15 cellular contexts compared by ENCODE assay signal in the genomic region with DNA sequence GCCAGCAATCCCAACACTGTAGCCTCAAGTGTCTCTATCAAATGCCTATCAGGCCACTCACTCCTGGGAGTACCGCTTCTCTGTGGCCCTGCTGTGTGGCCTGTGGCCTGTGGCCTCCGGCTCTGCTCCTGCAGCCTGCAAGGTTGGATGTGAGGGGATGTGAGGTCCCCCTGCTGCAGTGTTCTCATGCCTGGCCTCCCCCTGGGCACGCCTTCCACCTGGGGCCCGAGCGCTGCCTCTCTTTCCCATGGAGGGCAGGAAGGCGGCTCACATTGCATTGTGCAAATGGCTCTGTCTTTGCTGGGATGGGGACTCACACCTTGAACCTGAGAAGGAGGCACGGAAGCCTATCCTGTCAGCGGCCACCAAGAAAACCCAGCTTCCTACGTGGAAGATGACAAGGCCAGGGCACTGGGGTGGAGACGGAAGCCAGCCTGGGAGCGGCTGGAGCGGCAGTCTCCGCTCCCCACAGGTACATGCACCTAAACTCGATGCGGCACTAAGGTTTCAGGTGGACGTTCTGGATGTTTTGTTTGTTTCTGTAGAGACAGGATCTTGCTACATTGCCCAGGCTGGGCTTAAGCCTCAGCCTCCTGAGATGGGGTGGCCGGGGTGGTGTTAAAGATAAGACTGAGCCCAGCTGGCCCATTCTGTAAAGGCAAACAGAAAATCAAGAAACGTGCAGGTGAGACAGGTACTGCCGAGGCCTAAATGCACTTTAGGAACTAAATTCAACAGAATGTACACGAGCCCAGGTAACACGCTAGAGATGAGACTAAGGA.
DNase-seq lines count a peak whose midpoint lies in the region; ATAC-seq, FAIRE-seq and TF ChIP-seq lines count a peak whose summit lies in the region.
"Had no signal": no experiment of that assay in that cellular context is flagged by ENCODE, and none has a peak within 500 bp of the region (broad histone marks: within the 10 kb centered on the region; RNA-seq: fewer than 3 reads in every experiment).

No MANE protein-coding gene starts in this region.

- peaks cover 11% of the 10 kb centered on the region for H3K36me3 ChIP-seq in CD4-positive, CD25-positive, alpha-beta regulatory T cell (ENCODE audit: control insufficient read depth, insufficient read depth, low read length)
- peaks cover 85% of the 10 kb centered on the region for H3K36me3 ChIP-seq in DND-41 (ENCODE audit: insufficient read depth, low read length)
- H3K36me3 ChIP-seq in kidney (ENCODE audit: control insufficient read depth in 1 of 2, insufficient read depth in 2 of 2, low read length in 2 of 2) = no peaks in the 10 kb centered on the region
- H3K36me3 ChIP-seq: gastroesophageal sphincter, pancreas, Peyer's patch had no signal

- H3K9ac ChIP-seq in DND-41 (ENCODE audit: low read depth, low read length) (no peak overlapping the region), kidney (ENCODE audit: low read length in 2 of 2) (no peak overlapping the region)

- peak overlapping the region; percentile 83 for H3K4me3 ChIP-seq in CD4-positive, CD25-positive, alpha-beta regulatory T cell (ENCODE audit: low read depth, low read length)
- H3K4me3 ChIP-seq in DND-41 (ENCODE audit: low read depth in 1 of 2, low read length in 2 of 2) = no peak overlapping the region
- no peak overlapping the region for H3K4me3 ChIP-seq in kidney (ENCODE audit: low read length in 2 of 2)
- H3K4me3 ChIP-seq: gastroesophageal sphincter, pancreas, Peyer's patch had no signal

- peaks cover 99% of the 10 kb centered on the region for H4K20me1 ChIP-seq in DND-41 (ENCODE audit: insufficient read depth, low read length)

- H3K27ac ChIP-seq in CD4-positive, CD25-positive, alpha-beta regulatory T cell (ENCODE audit: insufficient read depth, low read length, poor library complexity, severe bottlenecking) = peak overlapping the region; percentile 55
- H3K27ac ChIP-seq in DND-41 (ENCODE audit: low read length) = peak overlapping the region; percentile 46
- H3K27ac ChIP-seq in kidney (ENCODE audit: low read depth in 2 of 2, low read length in 2 of 2) = no peak overlapping the region
- H3K27ac ChIP-seq: pancreas had no signal

- H3K4me1 ChIP-seq in CD4-positive, CD25-positive, alpha-beta regulatory T cell (ENCODE audit: control insufficient read depth, insufficient read depth, low read length, poor library complexity, severe bottlenecking) = peaks cover 73% of the 10 kb centered on the region
- peaks cover 95% of the 10 kb centered on the region for H3K4me1 ChIP-seq in DND-41 (ENCODE audit: insufficient read depth, low read length)
- H3K4me1 ChIP-seq in kidney (ENCODE audit: control insufficient read depth in 1 of 2, insufficient read depth in 1 of 2, low read depth in 1 of 2, low read length in 2 of 2) = peaks cover 6 to 17% of the 10 kb centered on the region in 2 donors

- H3K9me3 ChIP-seq in CD4-positive, CD25-positive, alpha-beta regulatory T cell (ENCODE audit: control insufficient read depth in 2 of 2, low read length in 2 of 2) = peaks cover 0 to 3% of the 10 kb centered on the region in 2 experiments
- H3K9me3 ChIP-seq in DND-41 (ENCODE audit: insufficient read depth, low read length, severe bottlenecking) (no peaks in the 10 kb centered on the region), kidney (ENCODE audit: control insufficient read depth in 1 of 2, low read length in 2 of 2) (peaks cover 0 to 5% of the 10 kb centered on the region in 2 donors)
- H3K9me3 ChIP-seq: pancreas had no signal

- H3K4me3 Mint-ChIP-seq in CD4-positive, CD25-positive, alpha-beta regulatory T cell = peak overlapping the region; percentile 64 to 84 (median 81)
- H3K4me3 Mint-ChIP-seq in central memory CD8-positive, alpha-beta T cell = peak overlapping the region; percentile 79

- H3K9me3 Mint-ChIP-seq in CD4-positive, CD25-positive, alpha-beta regulatory T cell = peaks cover 0 to 14% (median 2%) of the 10 kb centered on the region in 7 donors
- H3K9me3 Mint-ChIP-seq in central memory CD8-positive, alpha-beta T cell = peaks cover 6% of the 10 kb centered on the region

- no peak overlapping the region for H3K4me2 ChIP-seq in DND-41 (ENCODE audit: insufficient read depth, low read length)

- peaks cover 24% of the 10 kb centered on the region for H3K36me3 Mint-ChIP-seq in CD4-positive, CD25-positive, alpha-beta regulatory T cell
- peaks cover 15% of the 10 kb centered on the region for H3K36me3 Mint-ChIP-seq in central memory CD8-positive, alpha-beta T cell (ENCODE audit: insufficient read depth)

- H3K27me3 Mint-ChIP-seq in CD4-positive, CD25-positive, alpha-beta regulatory T cell = no peaks in the 10 kb centered on the region
- no peaks in the 10 kb centered on the region for H3K27me3 Mint-ChIP-seq in central memory CD8-positive, alpha-beta T cell

- TF ChIP-seq CTCF in DND-41 (IDR thresholded peaks at IDR 0.05; ENCODE audit: borderline replicate concordance, extremely low read depth, low read length, poor library complexity, severe bottlenecking) (no peak), kidney (IDR thresholded peaks at IDR 0.05; ENCODE audit: borderline replicate concordance, extremely low read depth, insufficient read depth) (no peak)

- no peak for FAIRE-seq in kidney (lab: Jason Lieb, UNC)
- FAIRE-seq: GM12891, pancreas had no signal

- H3K79me2 ChIP-seq in DND-41 (ENCODE audit: insufficient read depth, low read length) = peaks cover 100% of the 10 kb centered on the region

- DNase-seq in CD4-positive, CD25-positive, alpha-beta regulatory T cell = no peak
- DNase-seq in DND-41 = no peak
- DNase-seq in central memory CD8-positive, alpha-beta T cell (ENCODE audit: low spot score in 2 of 2) = no peak
- DNase-seq in posterior vena cava (ENCODE audit: low spot score) = peak; percentile 62
- no peak for DNase-seq in stimulated activated naive CD4-positive, alpha-beta T cell (lab: John Stamatoyannopoulos, UW)
- no peak for DNase-seq in kidney
- DNase-seq: activated CD4-positive, alpha-beta T cell treated with anti-CD3 and anti-CD28 coated beads, Interleukin-2, amount 50 U/mL, for 1 hour; caudate nucleus; NCI-H2029; NCI-H524 treated with DMSO at 0.1 percent for 48 hours had no signal

- intact Hi-C loops in posterior vena cava (cut with DNase I) (no loop called here), kidney (cut with DNase I) (no loop called here)

- no peaks in the 10 kb centered on the region for H3K27me3 ChIP-seq in CD4-positive, CD25-positive, alpha-beta regulatory T cell (ENCODE audit: control insufficient read depth, insufficient read depth, low read length)
- H3K27me3 ChIP-seq in DND-41 (ENCODE audit: insufficient read depth, low read length, poor library complexity) = no peaks in the 10 kb centered on the region
- H3K27me3 ChIP-seq: gastroesophageal sphincter, pancreas, Peyer's patch had no signal

- no peak for ATAC-seq in CD4-positive, CD25-positive, alpha-beta regulatory T cell (ENCODE audit: low read depth in 2 of 2)
- no peak for ATAC-seq in DND-41 (ENCODE audit: insufficient read depth, low read depth)
- ATAC-seq in central memory CD8-positive, alpha-beta T cell (replicated peaks; ENCODE audit: extremely low read depth, poor library complexity, severe bottlenecking) = no peak
- ATAC-seq in GM18498 (IDR thresholded peaks at IDR 0.05; ENCODE audit: unreplicated experiment) = no peak
- ATAC-seq: gastroesophageal sphincter had no signal

- peak overlapping the region in 2 of 3 donors; percentile 58 to 90 for H3K27ac Mint-ChIP-seq in CD4-positive, CD25-positive, alpha-beta regulatory T cell
- peak overlapping the region; percentile 90 for H3K27ac Mint-ChIP-seq in central memory CD8-positive, alpha-beta T cell (ENCODE audit: low read depth)

- H3K4me1 Mint-ChIP-seq in CD4-positive, CD25-positive, alpha-beta regulatory T cell = peaks cover 31 to 94% (median 60%) of the 10 kb centered on the region in 4 donors
- H3K4me1 Mint-ChIP-seq in central memory CD8-positive, alpha-beta T cell = peaks cover 78% of the 10 kb centered on the region

- H2AFZ ChIP-seq in DND-41 (ENCODE audit: low read depth, low read length) = no peak overlapping the region

Comparison
In these comparisons a context has a peak if more than half of its experiments do, and no peak if none do; other contexts are left out.
1. H3K27ac ChIP-seq: peak in CD4-positive, CD25-positive, alpha-beta regulatory T cell (single experiment) and DND-41 (single experiment); none in kidney (0 of 2).